8 cellular contexts compared by ENCODE assay signal in genomic region chr2:68594674-68595492, GRCh38. TPM values are rescaled to one million over a fixed set of nuclear protein-coding genes. Genes with fewer than 3 reads are reported as not detected.
A peak's percentile ranks its signal among the peaks of the same experiment; 100 is the strongest.
DNase-seq lines count a peak whose midpoint lies in the region; ATAC-seq and TF ChIP-seq lines count a peak whose summit lies in the region.

No MANE protein-coding gene starts in this region.

- H4K20me1 ChIP-seq in Karpas-422 (ENCODE audit: insufficient read depth, low read depth, low read length) = no peaks in the 10 kb centered on the region

- ATAC-seq in GM18909 (IDR thresholded peaks at IDR 0.05; ENCODE audit: poor library complexity, unreplicated experiment) (peak; percentile 75), lower lobe of right lung (peak; percentile 75 to 76), HG03045 (IDR thresholded peaks at IDR 0.05; ENCODE audit: unreplicated experiment) (no peak)

- H3K4me3 ChIP-seq in Karpas-422 (ENCODE audit: low read length) = no peak overlapping the region
- no peak overlapping the region for H3K4me3 ChIP-seq in lower lobe of right lung

- H3K9me2 ChIP-seq in Karpas-422 (replicated peaks; ENCODE audit: insufficient read depth, low read length) = no peaks in the 10 kb centered on the region

- no peak overlapping the region for H3K9ac ChIP-seq in Karpas-422 (ENCODE audit: low read length)

- peak overlapping the region; percentile 15; the same call in 1 of the 2 replicates for H2AFZ ChIP-seq in Karpas-422 (ENCODE audit: low read length)

- DNase-seq in AG20443 (ENCODE audit: low spot score) (peak; percentile 71), Karpas-422 (peak; percentile 82), UCSD-AML1 (lab: John Stamatoyannopoulos, UW; ENCODE audit: unreplicated experiment) (peak; percentile 10), lower lobe of right lung (peak; percentile 49)
- DNase-seq in central memory CD4-positive, alpha-beta T cell = peak; percentile 44
- peak; percentile 2 to 25 for DNase-seq in stimulated activated CD8-positive, alpha-beta memory T cell treated with anti-CD3 and anti-CD28 coated beads, Interleukin-7, amount 100 ng/mL, for 48 hours (ENCODE audit: extremely low read depth in 1 of 2, low read depth in 1 of 2)

- H3K27ac ChIP-seq in Karpas-422 (ENCODE audit: low read length) (no peak overlapping the region), lower lobe of right lung (no peak overlapping the region)

- intact Hi-C loops in lower lobe of right lung (cut with DNase I) = loop anchor here (10.0 kb wide), 1 partner anchor 130 kb away; the partner anchor contains the start of genes APLF and FBXO48

- H3K27me3 ChIP-seq in Karpas-422 (ENCODE audit: low read length) (no peaks in the 10 kb centered on the region), lower lobe of right lung (ENCODE audit: low read depth) (no peaks in the 10 kb centered on the region)

- H3K9me3 ChIP-seq in Karpas-422 (ENCODE audit: low read length) = no peaks in the 10 kb centered on the region
- no peaks in the 10 kb centered on the region for H3K9me3 ChIP-seq in lower lobe of right lung

- H3K4me2 ChIP-seq in Karpas-422 (ENCODE audit: low read depth, low read length, poor library complexity, severe bottlenecking) = no peak overlapping the region

- H3K79me2 ChIP-seq in Karpas-422 (ENCODE audit: low read length) = no peaks in the 10 kb centered on the region

- peaks cover 10% of the 10 kb centered on the region for H3K4me1 ChIP-seq in Karpas-422 (ENCODE audit: low read length)
- peaks cover 5% of the 10 kb centered on the region for H3K4me1 ChIP-seq in lower lobe of right lung

- peak; percentile 86 for TF ChIP-seq CTCF in lower lobe of right lung (IDR thresholded peaks at IDR 0.05)

- H3K36me3 ChIP-seq in Karpas-422 (ENCODE audit: insufficient read depth, low read length) = no peaks in the 10 kb centered on the region
- H3K36me3 ChIP-seq in lower lobe of right lung = no peaks in the 10 kb centered on the region

RNA-seq across cellular contexts. Expression of gene PROKR1, which starts 48.5 kb away (rescaled TPM):
- total RNA-seq in Karpas-422 (2014; rRNA removed; shearing (Covaris generic); ENCODE audit: low replicate concordance) = not detected in 2 replicates
- not detected for total RNA-seq in lower lobe of right lung

Comparison
In these comparisons a context has a peak if more than half of its experiments do, and no peak if none do; other contexts are left out.
1. DNase-seq: peak in every context shown above with its lines; median percentile 82 in Karpas-422; 71 in AG20443; 49 in lower lobe of right lung; 44 in central memory CD4-positive, alpha-beta T cell; 14 in stimulated activated CD8-positive, alpha-beta memory T cell treated with anti-CD3 and anti-CD28 coated beads, Interleukin-7, amount 100 ng/mL, for 48 hours; 10 in UCSD-AML1.